ENCODE assay signal across 8 cellular contexts in genomic region chr3:141000027-141000663, GRCh38. TPM values are rescaled to one million over a fixed set of nuclear protein-coding genes. Genes with fewer than 3 reads are reported as not detected.
A peak's percentile ranks its signal among the peaks of the same experiment; 100 is the strongest.
DNase-seq lines count a peak whose midpoint lies in the region.

No MANE protein-coding gene starts in this region.

- peaks cover 5% of the 10 kb centered on the region for H3K4me1 Mint-ChIP-seq in T-helper 2 cell treated with Interferon-gamma antibody and Interleukin-4, amounts not matched to agents 5 μg/mL and 100 μg/mL, for 36 hours (ENCODE audit: low read depth)

- H3K36me3 Mint-ChIP-seq in T-helper 2 cell treated with Interferon-gamma antibody and Interleukin-4, amounts not matched to agents 5 μg/mL and 100 μg/mL, for 36 hours (ENCODE audit: low read depth): no peaks in the 10 kb centered on the region

- H3K27ac Mint-ChIP-seq in T-helper 2 cell treated with Interferon-gamma antibody and Interleukin-4, amounts not matched to agents 5 μg/mL and 100 μg/mL, for 36 hours: no peak overlapping the region

- DNase-seq in Daoy (ENCODE audit: low read depth) (peak; percentile 57), H4 (ENCODE audit: low spot score) (peak; percentile 73), NCI-H1048 (lab: John Stamatoyannopoulos, UW) (peak; percentile 8), cerebellar cortex (ENCODE audit: low spot score) (peak; percentile 68), kidney glomerular epithelial cell (lab: John Stamatoyannopoulos, UW) (peak; percentile 33), GF-D8 (lab: John Stamatoyannopoulos, UW) (no peak)
- peak; percentile 36 for DNase-seq in T-helper 2 cell treated with Interferon-gamma antibody and Interleukin-4, amounts not matched to agents 5 μg/mL and 100 μg/mL, for 36 hours (ENCODE audit: low spot score)
- DNase-seq in stimulated activated CD4-positive, alpha-beta T cell treated with anti-CD3 and anti-CD28 coated beads, Interleukin-4, amount 100 ng/mL, for 4 hours: peak; percentile 20 to 26

- peaks cover 18% of the 10 kb centered on the region for H3K27me3 Mint-ChIP-seq in T-helper 2 cell treated with Interferon-gamma antibody and Interleukin-4, amounts not matched to agents 5 μg/mL and 100 μg/mL, for 36 hours (ENCODE audit: low read depth)

- no peak overlapping the region for H3K4me3 Mint-ChIP-seq in T-helper 2 cell treated with Interferon-gamma antibody and Interleukin-4, amounts not matched to agents 5 μg/mL and 100 μg/mL, for 36 hours

- H3K9me3 Mint-ChIP-seq in T-helper 2 cell treated with Interferon-gamma antibody and Interleukin-4, amounts not matched to agents 5 μg/mL and 100 μg/mL, for 36 hours: no peaks in the 10 kb centered on the region

RNA-seq across cellular contexts. Expression of gene SPSB4, which starts 51.0 kb away (rescaled TPM):
- total RNA-seq in Daoy (2014; rRNA removed; shearing (Covaris generic)): 2.3 and 2.4 TPM in 2 replicates
- 1.9 and 2.2 TPM in 2 replicates for total RNA-seq in H4 (2014; rRNA removed; shearing (Covaris generic))

RNA-seq across cellular contexts. Expression of gene SLC25A36, which starts 58.5 kb away (rescaled TPM):
- total RNA-seq in Daoy (2014; rRNA removed; shearing (Covaris generic)): 36.0 and 54.2 TPM in 2 replicates
- 41.9 and 49.7 TPM in 2 replicates for total RNA-seq in H4 (2014; rRNA removed; shearing (Covaris generic))
